31 cellular contexts compared by ENCODE assay signal in genomic region chr9:5112646-5113045, GRCh38.
"Had no signal": no experiment of that assay in that cellular context is flagged by ENCODE, and none has a peak within 500 bp of the region (broad histone marks: within the 10 kb centered on the region; RNA-seq: fewer than 3 reads in every experiment).

No MANE protein-coding gene starts in this region.

- H3K27ac ChIP-seq: ascending aorta, cardiac muscle cell, SJSA1, VCaP had no signal

- H3K9me3 ChIP-seq: ascending aorta, MG63, SJSA1 had no signal

- H3K27me3 ChIP-seq: ascending aorta, cardiac muscle cell, MG63, SJSA1 had no signal

- H3K4me1 ChIP-seq: ascending aorta, SJSA1 had no signal

- H3K4me3 ChIP-seq: ascending aorta, cardiac muscle cell, MG63, SJSA1 had no signal

- ATAC-seq: activated CD8-positive, alpha-beta memory T cell treated with anti-CD3 and anti-CD28 coated beads, Interleukin-2, amount 10 ng/mL, durations not matched to agents 7 days and 5 days; Panc1 had no signal

- H3K36me3 ChIP-seq: cardiac muscle cell, MG63, SJSA1 had no signal

- DNase-seq: activated B cell treated with CpG ODN at 0.5 μM for 24 hours; activated CD4-positive, alpha-beta memory T cell treated with anti-CD3 and anti-CD28 coated beads for 36 hours; activated CD4-positive, alpha-beta T cell treated with anti-CD3 and anti-CD28 coated beads for 4 hours; activated CD4-positive, alpha-beta T cell treated with anti-CD3 and anti-CD28 coated beads, Interleukin-2, amount 50 U/mL, for 1 hour; activated CD4-positive, CD25-positive, alpha-beta regulatory T cell treated with anti-CD3 and anti-CD28 coated beads, Interleukin-2, amount 50 U/mL, for 72 hours; activated CD8-positive, alpha-beta memory T cell treated with anti-CD3 and anti-CD28 coated beads, Interleukin-2, amount 10 ng/mL, durations not matched to agents 7 days and 5 days; activated CD8-positive, alpha-beta memory T cell treated with anti-CD3 and anti-CD28 coated beads, Interleukin-2, amount 50 U/mL, for 48 hours; activated effector memory CD4-positive, alpha-beta T cell treated with Interleukin-2 at 50 U/mL for 16 hours; activated naive CD8-positive, alpha-beta T cell treated with anti-CD3 and anti-CD28 coated beads for 36 hours; activated T-cell treated with anti-CD3 and anti-CD28 coated beads, Interleukin-2, amount 50 U/mL, for 48 hours; amniotic stem cell; Kasumi-1; MG63; NCI-H1048; NCI-H1105 treated with DMSO at 0.1 percent for 48 hours; NCI-H1436; NCI-H1694; NCI-H1930; NCI-H2081 treated with DMSO at 0.1 percent for 48 hours; NCI-H345; NCI-H524 treated with DMSO at 0.1 percent for 48 hours; SHP77 treated with DMSO at 0.1 percent for 48 hours; SW 1271; T-helper 1 cell; T-helper 2 cell; T-helper 9 cell had no signal
